Comparison of ENCODE assay signal across 8 cellular contexts in the genomic region with DNA sequence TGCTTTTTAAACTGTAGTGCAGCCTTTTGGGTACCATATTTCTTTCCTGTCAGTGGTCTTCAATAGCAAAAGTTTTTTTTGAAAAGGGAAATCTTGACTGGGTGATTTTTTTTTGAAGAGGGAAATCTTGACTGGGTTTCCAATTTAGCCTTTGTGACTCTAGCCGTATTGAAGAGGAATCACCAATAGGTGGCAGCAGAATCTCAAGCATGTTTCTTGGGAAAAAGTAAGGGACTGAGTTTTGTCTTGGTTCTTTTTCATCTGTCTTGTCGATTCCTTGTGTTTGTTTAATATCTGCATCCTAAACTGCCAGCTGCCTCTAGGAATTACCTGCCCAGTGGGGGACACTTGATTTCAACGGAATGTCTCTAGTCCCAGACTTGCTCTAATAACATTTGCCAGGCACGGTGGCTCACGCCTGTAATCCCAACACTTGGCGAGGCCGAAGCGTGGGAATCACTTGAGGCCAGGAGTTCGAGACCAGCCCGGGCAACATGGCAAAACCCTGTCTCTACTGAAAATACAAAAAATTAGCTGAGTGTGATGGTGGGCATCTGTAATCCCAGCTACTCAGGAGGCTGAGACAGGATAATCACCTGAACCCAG.
A peak's percentile ranks its signal among the peaks of the same experiment; 100 is the strongest.
DNase-seq lines count a peak whose midpoint lies in the region; ATAC-seq and TF ChIP-seq lines count a peak whose summit lies in the region.

No MANE protein-coding gene starts in this region.

- H3K4me1 ChIP-seq in A673 (ENCODE audit: insufficient read depth, low read length, poor library complexity, severe bottlenecking) (no peaks in the 10 kb centered on the region), thyroid gland (peaks cover 0 to 2% of the 10 kb centered on the region in 2 donors)

- BruUV-seq in A673 (replicated peaks; lab: Mats Ljungman, UMichigan) = no TSS peak

- no peaks in the 10 kb centered on the region for H3K9me3 ChIP-seq in A673 (ENCODE audit: low read depth, low read length, poor library complexity, severe bottlenecking)
- H3K9me3 ChIP-seq in thyroid gland = no peaks in the 10 kb centered on the region

- H3K36me3 ChIP-seq in A673 (ENCODE audit: insufficient read depth, low read length, poor library complexity, severe bottlenecking) = peaks cover 79% of the 10 kb centered on the region
- peaks cover 49 to 61% of the 10 kb centered on the region in 2 donors for H3K36me3 ChIP-seq in thyroid gland

- peak; percentile 66 for DNase-seq in A673 (ENCODE audit: low spot score)
- peak; percentile 61 for DNase-seq in EH (ENCODE audit: low read depth)
- DNase-seq in NCI-H1105 treated with DMSO at 0.1 percent for 48 hours (lab: John Stamatoyannopoulos, UW) = peak; percentile 63
- DNase-seq in activated T-helper 2 cell treated with anti-CD3 and anti-CD28 coated beads, Interferon-gamma antibody, Interleukin-2, Interleukin-4, amounts not matched to agents 10 μg/mL and 5 μg/mL and 100 μg/mL, durations not matched to agents 14 hours and 24 hours and 36 hours (ENCODE audit: low spot score) = no peak
- DNase-seq in inferior parietal cortex (ENCODE audit: extremely low spot score) = peak; percentile 84
- no peak for DNase-seq in thyroid gland
- no peak for DNase-seq in HPDE6-E6E7 (ENCODE audit: extremely low spot score)

- H3K36me3 Mint-ChIP-seq in activated T-helper 2 cell treated with anti-CD3 and anti-CD28 coated beads, Interferon-gamma antibody, Interleukin-2, Interleukin-4, amounts not matched to agents 10 μg/mL and 5 μg/mL and 100 μg/mL, durations not matched to agents 14 hours and 24 hours and 36 hours (ENCODE audit: low read depth) = peaks cover 68% of the 10 kb centered on the region

- POLR2A ChIA-PET in A673 (lab: Charles Lee; ENCODE audit: low non-redundant PET) = no interaction called here

- intact Hi-C loops in A673 (cut with micrococcal nuclease; ENCODE audit: unreplicated experiment) = loop anchor here (1.0 to 10.0 kb wide), 2 partner anchors 42 to 471 kb away; no protein-coding TSS in a partner anchor
- intact Hi-C loops in activated T-helper 2 cell treated with anti-CD3 and anti-CD28 coated beads, Interferon-gamma antibody, Interleukin-2, Interleukin-4, amounts not matched to agents 10 μg/mL and 5 μg/mL and 100 μg/mL, durations not matched to agents 14 hours and 24 hours and 36 hours (cut with micrococcal nuclease) = loop anchor here (1.0 kb wide), 1 partner anchor 42 kb away; no protein-coding TSS in a partner anchor
- intact Hi-C loops in thyroid gland (cut with DNase I) = loop anchor here (2.0 to 5.0 kb wide), 2 partner anchors 43 to 121 kb away; no protein-coding TSS in a partner anchor

- H3K4me1 Mint-ChIP-seq in activated T-helper 2 cell treated with anti-CD3 and anti-CD28 coated beads, Interferon-gamma antibody, Interleukin-2, Interleukin-4, amounts not matched to agents 10 μg/mL and 5 μg/mL and 100 μg/mL, durations not matched to agents 14 hours and 24 hours and 36 hours (ENCODE audit: low read depth) = peaks cover 2% of the 10 kb centered on the region

- CTCF ChIA-PET in A673 (lab: Charles Lee) = interaction anchor here (1.5 to 2.1 kb wide), 2 partner anchors 14 to 42 kb away, joined by 4 to 19 read pairs; no protein-coding TSS in a partner anchor

- TF ChIP-seq CTCF in A673 (conservative IDR thresholded peaks at IDR 0.05; ENCODE audit: low read depth, low read length) = peak; percentile 81
- TF ChIP-seq CTCF in thyroid gland (IDR thresholded peaks at IDR 0.05) = peak; percentile 20 to 86 (median 74)

- 59 to 68% methylated on average over 10 of the region's 10 CpGs for WGBS in thyroid gland, 2 donors

- H3K27me3 ChIP-seq in A673 (replicated peaks; ENCODE audit: insufficient read depth, low read depth, low read length, poor library complexity) (no peaks in the 10 kb centered on the region), thyroid gland (no peaks in the 10 kb centered on the region)

- ATAC-seq in HG02981 (IDR thresholded peaks at IDR 0.05; ENCODE audit: unreplicated experiment) = no peak

- no peaks in the 10 kb centered on the region for H3K27me3 Mint-ChIP-seq in activated T-helper 2 cell treated with anti-CD3 and anti-CD28 coated beads, Interferon-gamma antibody, Interleukin-2, Interleukin-4, amounts not matched to agents 10 μg/mL and 5 μg/mL and 100 μg/mL, durations not matched to agents 14 hours and 24 hours and 36 hours (ENCODE audit: low read depth)

- peak overlapping the region; percentile 55 for H3K27ac Mint-ChIP-seq in activated T-helper 2 cell treated with anti-CD3 and anti-CD28 coated beads, Interferon-gamma antibody, Interleukin-2, Interleukin-4, amounts not matched to agents 10 μg/mL and 5 μg/mL and 100 μg/mL, durations not matched to agents 14 hours and 24 hours and 36 hours

- H3K27ac ChIP-seq in A673 (ENCODE audit: low read depth, low read length, poor library complexity, severe bottlenecking) (no peak overlapping the region), thyroid gland (no peak overlapping the region)

- H3K4me3 ChIP-seq in A673 (ENCODE audit: low read depth, low read length, poor library complexity, severe bottlenecking) (no peak overlapping the region), thyroid gland (replicated peaks in 1 of 3) (no peak overlapping the region)

- no peak for TF ChIP-seq POLR2A in thyroid gland (IDR thresholded peaks at IDR 0.05)

- no peaks in the 10 kb centered on the region for H3K9me3 Mint-ChIP-seq in activated T-helper 2 cell treated with anti-CD3 and anti-CD28 coated beads, Interferon-gamma antibody, Interleukin-2, Interleukin-4, amounts not matched to agents 10 μg/mL and 5 μg/mL and 100 μg/mL, durations not matched to agents 14 hours and 24 hours and 36 hours

- H3K4me3 Mint-ChIP-seq in activated T-helper 2 cell treated with anti-CD3 and anti-CD28 coated beads, Interferon-gamma antibody, Interleukin-2, Interleukin-4, amounts not matched to agents 10 μg/mL and 5 μg/mL and 100 μg/mL, durations not matched to agents 14 hours and 24 hours and 36 hours (ENCODE audit: low read depth) = no peak overlapping the region

Comparison
In these comparisons a context has a peak if more than half of its experiments do, and no peak if none do; other contexts are left out.
1. DNase-seq: peak in A673 (single experiment), EH (single experiment), NCI-H1105 treated with DMSO at 0.1 percent for 48 hours (single experiment) and inferior parietal cortex (single experiment); none in activated T-helper 2 cell treated with anti-CD3 and anti-CD28 coated beads, Interferon-gamma antibody, Interleukin-2, Interleukin-4, amounts not matched to agents 10 μg/mL and 5 μg/mL and 100 μg/mL, durations not matched to agents 14 hours and 24 hours and 36 hours (single experiment), thyroid gland (0 of 2) and HPDE6-E6E7 (single experiment).